ENCODE assay signal across 8 cellular contexts in genomic region chr14:51157012-51157411, GRCh38.
DNase-seq lines count a peak whose midpoint lies in the region; ATAC-seq and TF ChIP-seq lines count a peak whose summit lies in the region.

No MANE protein-coding gene starts in this region.

- H3K36me3 Mint-ChIP-seq in glutamatergic neuron (ENCODE audit: unreplicated experiment), result no peaks in the 10 kb centered on the region
- no peaks in the 10 kb centered on the region for H3K36me3 Mint-ChIP-seq in activated CD8-positive, alpha-beta memory T cell treated with anti-CD3 and anti-CD28 coated beads, Interleukin-2, amount 10 ng/mL, durations not matched to agents 7 days and 5 days

- peak; percentile 29 for DNase-seq in GM13976 (ENCODE audit: low spot score)
- no peak for DNase-seq in glutamatergic neuron
- DNase-seq in stimulated activated CD4-positive, alpha-beta T cell treated with anti-CD3 and anti-CD28 coated beads, Interleukin-2, amount 100 ng/mL, for 48 hours, result no peak
- DNase-seq in SHP77 treated with DMSO at 0.1 percent for 48 hours (lab: John Stamatoyannopoulos, UW), result no peak
- no peak for DNase-seq in ureter (ENCODE audit: low spot score)
- no peak for DNase-seq in activated CD8-positive, alpha-beta memory T cell treated with anti-CD3 and anti-CD28 coated beads, Interleukin-2, amount 10 ng/mL, durations not matched to agents 7 days and 5 days

- no peak overlapping the region for H3K4me3 ChIP-seq in OCI-LY1 (ENCODE audit: low read depth, low read length, poor library complexity, severe bottlenecking)

- H3K4me3 Mint-ChIP-seq in glutamatergic neuron (ENCODE audit: unreplicated experiment), result no peak overlapping the region
- H3K4me3 Mint-ChIP-seq in activated CD8-positive, alpha-beta memory T cell treated with anti-CD3 and anti-CD28 coated beads, Interleukin-2, amount 10 ng/mL, durations not matched to agents 7 days and 5 days, result no peak overlapping the region

- H3K9ac ChIP-seq in OCI-LY1 (ENCODE audit: low read length), result no peak overlapping the region

- H3K27me3 Mint-ChIP-seq in glutamatergic neuron (ENCODE audit: unreplicated experiment), result no peaks in the 10 kb centered on the region
- no peaks in the 10 kb centered on the region for H3K27me3 Mint-ChIP-seq in activated CD8-positive, alpha-beta memory T cell treated with anti-CD3 and anti-CD28 coated beads, Interleukin-2, amount 10 ng/mL, durations not matched to agents 7 days and 5 days

- H3K27ac ChIP-seq in OCI-LY1 (ENCODE audit: low read depth, low read length, poor library complexity, severe bottlenecking), result no peak overlapping the region

- H3K9me2 ChIP-seq in OCI-LY1 (ENCODE audit: low read depth, low read length), result no peaks in the 10 kb centered on the region

- no peaks in the 10 kb centered on the region for H3K79me2 ChIP-seq in OCI-LY1 (ENCODE audit: insufficient read depth, low read length)

- no peaks in the 10 kb centered on the region for H3K4me1 Mint-ChIP-seq in glutamatergic neuron (ENCODE audit: low read depth, unreplicated experiment)
- H3K4me1 Mint-ChIP-seq in activated CD8-positive, alpha-beta memory T cell treated with anti-CD3 and anti-CD28 coated beads, Interleukin-2, amount 10 ng/mL, durations not matched to agents 7 days and 5 days, result no peaks in the 10 kb centered on the region

- no peak overlapping the region for H3K27ac Mint-ChIP-seq in glutamatergic neuron (ENCODE audit: unreplicated experiment)
- H3K27ac Mint-ChIP-seq in activated CD8-positive, alpha-beta memory T cell treated with anti-CD3 and anti-CD28 coated beads, Interleukin-2, amount 10 ng/mL, durations not matched to agents 7 days and 5 days, result no peak overlapping the region

- CTCF ChIA-PET in activated CD8-positive, alpha-beta memory T cell treated with anti-CD3 and anti-CD28 coated beads, Interleukin-2, amount 10 ng/mL, durations not matched to agents 7 days and 5 days (lab: Charles Lee), result interaction anchor here (1.8 kb wide), 1 partner anchor 622 kb away, joined by 4 read pairs; no protein-coding TSS in a partner anchor

- no peak overlapping the region for H2AFZ ChIP-seq in OCI-LY1 (ENCODE audit: low read length)

- TF ChIP-seq CTCF in GM13976 (IDR thresholded peaks at IDR 0.05; ENCODE audit: borderline replicate concordance, control extremely low read depth, extremely low read depth, insufficient read depth, missing control alignments), result peak; percentile 33
- TF ChIP-seq CTCF in OCI-LY1 (IDR thresholded peaks at IDR 0.05; ENCODE audit: low read length), result peak; percentile 50
- peak; percentile 60 for TF ChIP-seq CTCF in glutamatergic neuron (IDR thresholded peaks at IDR 0.05; ENCODE audit: partially characterized antibody, unreplicated experiment)

- H3K9me3 Mint-ChIP-seq in glutamatergic neuron (ENCODE audit: unreplicated experiment), result no peaks in the 10 kb centered on the region
- H3K9me3 Mint-ChIP-seq in activated CD8-positive, alpha-beta memory T cell treated with anti-CD3 and anti-CD28 coated beads, Interleukin-2, amount 10 ng/mL, durations not matched to agents 7 days and 5 days (ENCODE audit: low read depth), result no peaks in the 10 kb centered on the region

- in situ Hi-C loops in GM13976 (cut with MboI; ENCODE audit: low sequenced_read_pairs, unreplicated experiment), result loop anchor here (10.0 kb wide), 1 partner anchor 68 kb away; no protein-coding TSS in a partner anchor

- ATAC-seq in HG03064 (IDR thresholded peaks at IDR 0.05; ENCODE audit: low read depth, unreplicated experiment), result peak; percentile 86
- no peak for ATAC-seq in activated CD8-positive, alpha-beta memory T cell treated with anti-CD3 and anti-CD28 coated beads, Interleukin-2, amount 10 ng/mL, durations not matched to agents 7 days and 5 days

- H3K27me3 ChIP-seq in OCI-LY1 (ENCODE audit: insufficient read depth, low read length), result no peaks in the 10 kb centered on the region

- no peaks in the 10 kb centered on the region for H3F3A ChIP-seq in OCI-LY1 (ENCODE audit: insufficient read depth, low read length)

- H3K4me2 ChIP-seq in OCI-LY1 (ENCODE audit: low read length), result no peak overlapping the region

- no peaks in the 10 kb centered on the region for H4K20me1 ChIP-seq in OCI-LY1 (ENCODE audit: insufficient read depth, low read length)

- H3K9me3 ChIP-seq in OCI-LY1 (ENCODE audit: low read length), result no peaks in the 10 kb centered on the region

- no peaks in the 10 kb centered on the region for H3K36me3 ChIP-seq in OCI-LY1 (ENCODE audit: insufficient read depth, low read length)

- H3K4me1 ChIP-seq in OCI-LY1 (ENCODE audit: insufficient read depth, low read length, severe bottlenecking), result no peaks in the 10 kb centered on the region
